8 cellular contexts compared by ENCODE assay signal in the genomic region with DNA sequence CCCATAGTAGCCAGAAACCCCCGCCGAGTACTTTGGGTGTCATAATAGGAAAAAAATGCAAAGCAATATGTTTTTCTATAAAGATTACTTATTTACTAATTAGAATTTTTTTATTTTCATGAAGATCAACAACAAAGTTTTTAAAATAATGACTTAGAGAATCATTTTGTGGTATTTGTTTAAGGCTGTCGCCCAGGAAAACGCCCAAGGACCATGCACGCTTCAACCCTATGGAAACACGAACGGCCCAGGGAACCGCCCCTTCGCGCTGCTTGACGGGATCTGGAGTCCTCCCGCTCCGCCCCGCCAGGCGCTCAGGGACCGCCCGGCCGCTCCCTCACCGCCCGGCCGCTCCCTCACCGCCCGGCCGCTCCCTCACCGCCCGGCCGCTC. TPM values are rescaled to one million over a fixed set of nuclear protein-coding genes. Genes with fewer than 3 reads are reported as not detected.
DNase-seq lines count a peak whose midpoint lies in the region; ATAC-seq and TF ChIP-seq lines count a peak whose summit lies in the region.

No MANE protein-coding gene starts in this region.

- no peak overlapping the region for H3K27ac ChIP-seq in breast epithelium

- peak overlapping the region; percentile 97 for H3K4me3 Mint-ChIP-seq in WTC11

- H3K36me3 Mint-ChIP-seq in WTC11 = peaks cover 39% of the 10 kb centered on the region

- intact Hi-C loops in breast epithelium (cut with DNase I; ENCODE audit: low total_unique reads) = no loop called here

- no peaks in the 10 kb centered on the region for H3K27me3 ChIP-seq in breast epithelium

- CTCF ChIA-PET in WTC11 (lab: Charles Lee) = interaction anchor here (0.8 to 1.0 kb wide), 3 partner anchors 13 to 58 kb away, joined by 3 to 5 read pairs (median 3); no protein-coding TSS in a partner anchor

- no peaks in the 10 kb centered on the region for H3K9me3 ChIP-seq in breast epithelium

- peak; percentile 87 for ATAC-seq in GM18505 (IDR thresholded peaks at IDR 0.05; ENCODE audit: unreplicated experiment)
- peak; percentile 87 for ATAC-seq in HG02870 (IDR thresholded peaks at IDR 0.05; ENCODE audit: unreplicated experiment)
- peak; percentile 80 for ATAC-seq in WTC11

- peak overlapping the region; percentile 25 to 79 (median 32) for H3K4me3 ChIP-seq in breast epithelium

- DNase-seq in NCI-H2029 treated with DMSO at 0.1 percent for 48 hours (lab: John Stamatoyannopoulos, UW) (peak; percentile 82), WTC11 (ENCODE audit: low spot score) (peak; percentile 93), breast epithelium (ENCODE audit: low spot score in 2 of 2) (peak; percentile 89 to 92), middle frontal gyrus (ENCODE audit: extremely low spot score, low spot score) (peak; percentile 91), HT-29 (ENCODE audit: low spot score) (no peak)
- peak; percentile 68 to 74 for DNase-seq in stimulated activated CD8-positive, alpha-beta memory T cell treated with anti-CD3 and anti-CD28 coated beads, Interleukin-7, amount 100 ng/mL, for 1 hour (ENCODE audit: low read depth in 2 of 2)

- POLR2A ChIA-PET in WTC11 (lab: Charles Lee) = interaction anchor here (0.6 to 1.7 kb wide), 14 partner anchors 9 to 422 kb away, joined by 3 to 11 read pairs (median 4); a partner anchor contains a TSS

- no peaks in the 10 kb centered on the region for H3K27me3 Mint-ChIP-seq in WTC11 (ENCODE audit: low read depth)

- no peak for TF ChIP-seq CTCF in WTC11 (IDR thresholded peaks at IDR 0.05)
- TF ChIP-seq CTCF in breast epithelium (IDR thresholded peaks at IDR 0.05) = no peak

- peaks cover 0 to 8% of the 10 kb centered on the region in 2 donors for H3K4me1 ChIP-seq in breast epithelium

- H3K36me3 ChIP-seq in breast epithelium = no peaks in the 10 kb centered on the region

- no peak for TF ChIP-seq POLR2A in GM18505 (IDR thresholded peaks at IDR 0.05; ENCODE audit: borderline replicate concordance, extremely low read depth, insufficient read depth, insufficient read length)
- TF ChIP-seq POLR2A in breast epithelium (IDR thresholded peaks at IDR 0.05) = no peak

- H3K9me3 Mint-ChIP-seq in WTC11 = no peaks in the 10 kb centered on the region

- H3K27ac Mint-ChIP-seq in WTC11 = no peak overlapping the region

- peaks cover 41% of the 10 kb centered on the region for H3K4me1 Mint-ChIP-seq in WTC11

TF ChIP-seq in WTC11, 78 proteins besides CTCF, POLR2A, EP300 and RAD21:
- TF ChIP-seq JAZF1 (CRISPR knock-in tag; IDR thresholded peaks at IDR 0.05) (no peak), FOXP1 (CRISPR knock-in tag; IDR thresholded peaks at IDR 0.05; ENCODE audit: borderline replicate concordance) (no peak), ZNF219 (CRISPR knock-in tag; IDR thresholded peaks at IDR 0.05; ENCODE audit: borderline replicate concordance) (no peak), SP1 (CRISPR knock-in tag; conservative IDR thresholded peaks at IDR 0.05) (peak; percentile 77; the same call in 1 of the 2 replicates)
- TF ChIP-seq, protein P1, sequence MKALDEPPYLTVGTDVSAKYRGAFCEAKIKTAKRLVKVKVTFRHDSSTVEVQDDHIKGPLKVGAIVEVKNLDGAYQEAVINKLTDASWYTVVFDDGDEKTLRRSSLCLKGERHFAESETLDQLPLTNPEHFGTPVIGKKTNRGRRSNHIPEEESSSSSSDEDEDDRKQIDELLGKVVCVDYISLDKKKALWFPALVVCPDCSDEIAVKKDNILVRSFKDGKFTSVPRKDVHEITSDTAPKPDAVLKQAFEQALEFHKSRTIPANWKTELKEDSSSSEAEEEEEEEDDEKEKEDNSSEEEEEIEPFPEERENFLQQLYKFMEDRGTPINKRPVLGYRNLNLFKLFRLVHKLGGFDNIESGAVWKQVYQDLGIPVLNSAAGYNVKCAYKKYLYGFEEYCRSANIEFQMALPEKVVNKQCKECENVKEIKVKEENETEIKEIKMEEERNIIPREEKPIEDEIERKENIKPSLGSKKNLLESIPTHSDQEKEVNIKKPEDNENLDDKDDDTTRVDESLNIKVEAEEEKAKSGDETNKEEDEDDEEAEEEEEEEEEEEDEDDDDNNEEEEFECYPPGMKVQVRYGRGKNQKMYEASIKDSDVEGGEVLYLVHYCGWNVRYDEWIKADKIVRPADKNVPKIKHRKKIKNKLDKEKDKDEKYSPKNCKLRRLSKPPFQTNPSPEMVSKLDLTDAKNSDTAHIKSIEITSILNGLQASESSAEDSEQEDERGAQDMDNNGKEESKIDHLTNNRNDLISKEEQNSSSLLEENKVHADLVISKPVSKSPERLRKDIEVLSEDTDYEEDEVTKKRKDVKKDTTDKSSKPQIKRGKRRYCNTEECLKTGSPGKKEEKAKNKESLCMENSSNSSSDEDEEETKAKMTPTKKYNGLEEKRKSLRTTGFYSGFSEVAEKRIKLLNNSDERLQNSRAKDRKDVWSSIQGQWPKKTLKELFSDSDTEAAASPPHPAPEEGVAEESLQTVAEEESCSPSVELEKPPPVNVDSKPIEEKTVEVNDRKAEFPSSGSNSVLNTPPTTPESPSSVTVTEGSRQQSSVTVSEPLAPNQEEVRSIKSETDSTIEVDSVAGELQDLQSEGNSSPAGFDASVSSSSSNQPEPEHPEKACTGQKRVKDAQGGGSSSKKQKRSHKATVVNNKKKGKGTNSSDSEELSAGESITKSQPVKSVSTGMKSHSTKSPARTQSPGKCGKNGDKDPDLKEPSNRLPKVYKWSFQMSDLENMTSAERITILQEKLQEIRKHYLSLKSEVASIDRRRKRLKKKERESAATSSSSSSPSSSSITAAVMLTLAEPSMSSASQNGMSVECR (CRISPR knock-in tag; IDR thresholded peaks at IDR 0.05; ENCODE audit: borderline replicate concordance) = no peak

RNA-seq across cellular contexts. Expression of a gene that starts 0.4 kb away (rescaled TPM):
- 426 to 466 TPM (median 431 TPM) in 3 replicates for total RNA-seq in WTC11 (2021)
- 10 to 100 TPM; 19.7 to 21.9 (median 20.5) TPM for total RNA-seq in breast epithelium
- total RNA-seq in HT-29 (2014; rRNA removed; shearing (Covaris generic)) = 148 and 150 TPM in 2 replicates

RNA-seq across cellular contexts. Expression of a gene that starts 38.9 kb away (rescaled TPM):
- total RNA-seq in WTC11 (2021) = 27.4 to 29.5 TPM (median 28.2 TPM) in 3 replicates
- 10 to 100 TPM in 2 of 3 donors, 1 to 10 TPM in 1; 6.6 to 18.7 (median 12.0) TPM for total RNA-seq in breast epithelium
- total RNA-seq in HT-29 (2014; rRNA removed; shearing (Covaris generic)) = 40.7 and 45.7 TPM in 2 replicates
